ENCODE assay signal across 1 cellular context in the genomic region with DNA sequence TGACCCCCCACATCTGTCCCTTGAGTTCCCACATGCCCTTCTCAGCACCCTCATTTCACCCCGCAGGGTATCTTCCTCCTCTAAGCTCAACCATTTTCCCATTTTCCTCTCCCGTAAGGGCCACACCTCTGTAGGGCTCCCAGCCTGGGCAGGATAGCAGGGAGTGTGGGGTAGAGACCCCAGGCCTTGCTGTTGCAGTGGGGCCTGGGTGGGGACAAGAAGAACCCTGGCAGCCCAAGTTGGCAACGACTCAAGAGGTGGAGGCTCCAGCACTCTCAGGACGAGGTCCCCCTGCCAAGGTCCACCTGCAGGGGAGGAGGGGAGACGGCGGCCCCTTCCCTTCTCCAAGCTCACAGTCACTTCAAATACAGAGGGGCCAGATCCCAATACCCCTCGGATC.
TF ChIP-seq lines count a peak whose summit lies in the region.

No MANE protein-coding gene starts in this region.

TF ChIP-seq in K562, 482 proteins besides CTCF, POLR2A, EP300 and RAD21 (continued from another document):
- TF ChIP-seq, protein P1, sequence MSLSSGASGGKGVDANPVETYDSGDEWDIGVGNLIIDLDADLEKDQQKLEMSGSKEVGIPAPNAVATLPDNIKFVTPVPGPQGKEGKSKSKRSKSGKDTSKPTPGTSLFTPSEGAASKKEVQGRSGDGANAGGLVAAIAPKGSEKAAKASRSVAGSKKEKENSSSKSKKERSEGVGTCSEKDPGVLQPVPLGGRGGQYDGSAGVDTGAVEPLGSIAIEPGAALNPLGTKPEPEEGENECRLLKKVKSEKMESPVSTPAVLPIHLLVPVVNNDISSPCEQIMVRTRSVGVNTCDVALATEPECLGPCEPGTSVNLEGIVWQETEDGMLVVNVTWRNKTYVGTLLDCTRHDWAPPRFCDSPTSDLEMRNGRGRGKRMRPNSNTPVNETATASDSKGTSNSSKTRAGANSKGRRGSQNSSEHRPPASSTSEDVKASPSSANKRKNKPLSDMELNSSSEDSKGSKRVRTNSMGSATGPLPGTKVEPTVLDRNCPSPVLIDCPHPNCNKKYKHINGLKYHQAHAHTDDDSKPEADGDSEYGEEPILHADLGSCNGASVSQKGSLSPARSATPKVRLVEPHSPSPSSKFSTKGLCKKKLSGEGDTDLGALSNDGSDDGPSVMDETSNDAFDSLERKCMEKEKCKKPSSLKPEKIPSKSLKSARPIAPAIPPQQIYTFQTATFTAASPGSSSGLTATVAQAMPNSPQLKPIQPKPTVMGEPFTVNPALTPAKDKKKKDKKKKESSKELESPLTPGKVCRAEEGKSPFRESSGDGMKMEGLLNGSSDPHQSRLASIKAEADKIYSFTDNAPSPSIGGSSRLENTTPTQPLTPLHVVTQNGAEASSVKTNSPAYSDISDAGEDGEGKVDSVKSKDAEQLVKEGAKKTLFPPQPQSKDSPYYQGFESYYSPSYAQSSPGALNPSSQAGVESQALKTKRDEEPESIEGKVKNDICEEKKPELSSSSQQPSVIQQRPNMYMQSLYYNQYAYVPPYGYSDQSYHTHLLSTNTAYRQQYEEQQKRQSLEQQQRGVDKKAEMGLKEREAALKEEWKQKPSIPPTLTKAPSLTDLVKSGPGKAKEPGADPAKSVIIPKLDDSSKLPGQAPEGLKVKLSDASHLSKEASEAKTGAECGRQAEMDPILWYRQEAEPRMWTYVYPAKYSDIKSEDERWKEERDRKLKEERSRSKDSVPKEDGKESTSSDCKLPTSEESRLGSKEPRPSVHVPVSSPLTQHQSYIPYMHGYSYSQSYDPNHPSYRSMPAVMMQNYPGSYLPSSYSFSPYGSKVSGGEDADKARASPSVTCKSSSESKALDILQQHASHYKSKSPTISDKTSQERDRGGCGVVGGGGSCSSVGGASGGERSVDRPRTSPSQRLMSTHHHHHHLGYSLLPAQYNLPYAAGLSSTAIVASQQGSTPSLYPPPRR (CRISPR knock-in tag; IDR thresholded peaks at IDR 0.05; ENCODE audit: borderline replicate concordance): no peak
- TF ChIP-seq NRF1 (conservative IDR thresholded peaks at IDR 0.05 in 1 of 2, IDR thresholded peaks at IDR 0.05 in 1 of 2) (no peak), ZNF316 (IDR thresholded peaks at IDR 0.05) (no peak), ZNF121 (CRISPR knock-in tag; conservative IDR thresholded peaks at IDR 0.05) (no peak), ZNF274 (IDR thresholded peaks at IDR 0.05; ENCODE audit: borderline replicate concordance, low read depth, low read length) (no peak), FOXJ3 (CRISPR knock-in tag; IDR thresholded peaks at IDR 0.05) (no peak), ZNF143 (CRISPR knock-in tag; IDR thresholded peaks at IDR 0.05) (no peak), FOXK1 (CRISPR knock-in tag; IDR thresholded peaks at IDR 0.05; ENCODE audit: borderline replicate concordance) (no peak)
- TF ChIP-seq, protein P2, sequence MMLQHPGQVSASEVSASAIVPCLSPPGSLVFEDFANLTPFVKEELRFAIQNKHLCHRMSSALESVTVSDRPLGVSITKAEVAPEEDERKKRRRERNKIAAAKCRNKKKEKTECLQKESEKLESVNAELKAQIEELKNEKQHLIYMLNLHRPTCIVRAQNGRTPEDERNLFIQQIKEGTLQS (IDR thresholded peaks at IDR 0.05): no peak
- TF ChIP-seq, protein P2 (CRISPR knock-in tag; conservative IDR thresholded peaks at IDR 0.05): no peak
